In genomic region chr7:41437257-41438196, GRCh38 we compare ENCODE assay signal across 13 cellular contexts.
DNase-seq lines count a peak whose midpoint lies in the region; ATAC-seq and TF ChIP-seq lines count a peak whose summit lies in the region.
"Had no signal": no experiment of that assay in that cellular context is flagged by ENCODE, and none has a peak within 500 bp of the region (broad histone marks: within the 10 kb centered on the region; RNA-seq: fewer than 3 reads in every experiment).

No MANE protein-coding gene starts in this region.

- POLR2A ChIA-PET in MCF 10A (lab: Yijun Ruan, JAX), result interaction anchor here (0.5 to 2.6 kb wide), 3 partner anchors 12 to 40 kb away, joined by 3 to 11 read pairs (median 4); no protein-coding TSS in a partner anchor
- POLR2A ChIA-PET in activated CD4-positive, alpha-beta T cell treated with anti-CD3 and anti-CD28 coated beads for 36 hours (lab: Charles Lee), result no interaction called here

- H3K27me3 ChIP-seq in breast epithelium (no peaks in the 10 kb centered on the region), subcutaneous abdominal adipose tissue (ENCODE audit: control insufficient read depth in 5 of 5, insufficient read depth in 4 of 5, low read length in 5 of 5) (no peaks in the 10 kb centered on the region)

- H3K9ac ChIP-seq in subcutaneous abdominal adipose tissue (ENCODE audit: low read length in 5 of 5), result peak overlapping the region in 1 of 5 donors; percentile 22

- no peak overlapping the region for H3K27ac ChIP-seq in breast epithelium
- H3K27ac ChIP-seq in subcutaneous abdominal adipose tissue (ENCODE audit: low read depth, low read length), result peak overlapping the region; percentile 51
- H3K27ac ChIP-seq: lower lobe of right lung had no signal

- H3K4me1 Mint-ChIP-seq in MCF 10A (ENCODE audit: insufficient read depth, unreplicated experiment), result peaks cover 17% of the 10 kb centered on the region
- H3K4me1 Mint-ChIP-seq in activated CD4-positive, alpha-beta T cell treated with anti-CD3 and anti-CD28 coated beads for 36 hours, result no peaks in the 10 kb centered on the region
- H3K4me1 Mint-ChIP-seq: stimulated activated naive CD8-positive, alpha-beta T cell treated with anti-CD3 and anti-CD28 coated beads, Interleukin-15, amount 100 ng/mL, for 72 hours had no signal

- no TSS peak for BruUV-seq in MCF 10A (replicated peaks; lab: Mats Ljungman, UMichigan)

- H3K9me3 ChIP-seq in breast epithelium, result no peaks in the 10 kb centered on the region
- H3K9me3 ChIP-seq in subcutaneous abdominal adipose tissue (ENCODE audit: control insufficient read depth in 5 of 5, low read length in 5 of 5), result peaks cover 0 to 4% (median 0%) of the 10 kb centered on the region in 5 donors
- H3K9me3 ChIP-seq: lower lobe of right lung had no signal

- ATAC-seq in activated CD4-positive, alpha-beta T cell treated with anti-CD3 and anti-CD28 coated beads for 36 hours, result no peak
- no peak for ATAC-seq in HG02798 (IDR thresholded peaks at IDR 0.05; ENCODE audit: poor library complexity, unreplicated experiment)
- ATAC-seq: stimulated activated naive CD8-positive, alpha-beta T cell treated with anti-CD3 and anti-CD28 coated beads, Interleukin-15, amount 100 ng/mL, for 72 hours had no signal

- no peak overlapping the region for H3K4me3 Mint-ChIP-seq in MCF 10A (ENCODE audit: unreplicated experiment)
- no peak overlapping the region for H3K4me3 Mint-ChIP-seq in activated CD4-positive, alpha-beta T cell treated with anti-CD3 and anti-CD28 coated beads for 36 hours
- H3K4me3 Mint-ChIP-seq: dendritic cell treated with granulocyte-macrophage colony-stimulating factor and Interleukin-4, amounts not matched to agents 40 ng/mL and 50 ng/mL, for 4 days; stimulated activated naive CD8-positive, alpha-beta T cell treated with anti-CD3 and anti-CD28 coated beads, Interleukin-15, amount 100 ng/mL, for 72 hours had no signal

- no peaks in the 10 kb centered on the region for H3K27me3 Mint-ChIP-seq in MCF 10A (ENCODE audit: insufficient read depth, unreplicated experiment)
- H3K27me3 Mint-ChIP-seq in activated CD4-positive, alpha-beta T cell treated with anti-CD3 and anti-CD28 coated beads for 36 hours, result no peaks in the 10 kb centered on the region
- H3K27me3 Mint-ChIP-seq: dendritic cell treated with granulocyte-macrophage colony-stimulating factor and Interleukin-4, amounts not matched to agents 40 ng/mL and 50 ng/mL, for 4 days; stimulated activated naive CD8-positive, alpha-beta T cell treated with anti-CD3 and anti-CD28 coated beads, Interleukin-15, amount 100 ng/mL, for 72 hours had no signal

- H3K4me1 ChIP-seq in breast epithelium (no peaks in the 10 kb centered on the region), subcutaneous abdominal adipose tissue (ENCODE audit: control insufficient read depth in 5 of 5, insufficient read depth in 5 of 5, low read length in 5 of 5) (peaks cover 0 to 31% (median 20%) of the 10 kb centered on the region in 5 donors)
- H3K4me1 ChIP-seq: lower lobe of right lung had no signal

- no peaks in the 10 kb centered on the region for H3K36me3 Mint-ChIP-seq in MCF 10A (ENCODE audit: insufficient read depth, unreplicated experiment)
- H3K36me3 Mint-ChIP-seq in activated CD4-positive, alpha-beta T cell treated with anti-CD3 and anti-CD28 coated beads for 36 hours (ENCODE audit: low read depth), result no peaks in the 10 kb centered on the region

- no peak for TF ChIP-seq POLR2A in breast epithelium (IDR thresholded peaks at IDR 0.05)

- CTCF ChIA-PET in MCF 10A (lab: Yijun Ruan, JAX), result interaction anchor here (0.6 kb wide), 1 partner anchor 265 kb away, joined by 4 read pairs; no protein-coding TSS in a partner anchor
- CTCF ChIA-PET in activated CD4-positive, alpha-beta T cell treated with anti-CD3 and anti-CD28 coated beads for 36 hours (lab: Charles Lee), result no interaction called here

- TF ChIP-seq CTCF in MCF 10A (IDR thresholded peaks at IDR 0.05; ENCODE audit: unreplicated experiment), result no peak
- TF ChIP-seq CTCF in breast epithelium (IDR thresholded peaks at IDR 0.05), result no peak
- TF ChIP-seq CTCF in epithelial cell of esophagus (IDR thresholded peaks at IDR 0.05; ENCODE audit: insufficient read depth, low read depth, low read length, missing control alignments), result no peak

- H3K36me3 ChIP-seq in breast epithelium, result no peaks in the 10 kb centered on the region
- no peaks in the 10 kb centered on the region for H3K36me3 ChIP-seq in subcutaneous abdominal adipose tissue (ENCODE audit: control insufficient read depth in 5 of 5, insufficient read depth in 5 of 5, low read length in 5 of 5)
- H3K36me3 ChIP-seq: lower lobe of right lung had no signal

- H3K9me3 Mint-ChIP-seq in MCF 10A (ENCODE audit: unreplicated experiment), result peaks cover 6% of the 10 kb centered on the region
- peaks cover 12% of the 10 kb centered on the region for H3K9me3 Mint-ChIP-seq in activated CD4-positive, alpha-beta T cell treated with anti-CD3 and anti-CD28 coated beads for 36 hours (ENCODE audit: low read depth)
- H3K9me3 Mint-ChIP-seq: dendritic cell treated with granulocyte-macrophage colony-stimulating factor and Interleukin-4, amounts not matched to agents 40 ng/mL and 50 ng/mL, for 4 days had no signal

- H3K4me3 ChIP-seq in breast epithelium, result no peak overlapping the region
- no peak overlapping the region for H3K4me3 ChIP-seq in epithelial cell of esophagus (ENCODE audit: low read length)
- no peak overlapping the region for H3K4me3 ChIP-seq in subcutaneous abdominal adipose tissue (ENCODE audit: low read depth in 1 of 5, low read length in 5 of 5)
- H3K4me3 ChIP-seq: lower lobe of right lung had no signal

- intact Hi-C loops in MCF 10A (cut with micrococcal nuclease), result no loop called here
- intact Hi-C loops in breast epithelium (cut with DNase I; ENCODE audit: low total_unique reads), result no loop called here
- intact Hi-C loops in activated CD4-positive, alpha-beta T cell treated with anti-CD3 and anti-CD28 coated beads for 36 hours (cut with DNase I, micrococcal nuclease), result no loop called here

- H3K27ac Mint-ChIP-seq in MCF 10A (ENCODE audit: low read depth, unreplicated experiment), result no peak overlapping the region
- H3K27ac Mint-ChIP-seq in activated CD4-positive, alpha-beta T cell treated with anti-CD3 and anti-CD28 coated beads for 36 hours, result no peak overlapping the region
- H3K27ac Mint-ChIP-seq: dendritic cell treated with granulocyte-macrophage colony-stimulating factor and Interleukin-4, amounts not matched to agents 40 ng/mL and 50 ng/mL, for 4 days; stimulated activated naive CD8-positive, alpha-beta T cell treated with anti-CD3 and anti-CD28 coated beads, Interleukin-15, amount 100 ng/mL, for 72 hours had no signal

- DNase-seq in MCF 10A (ENCODE audit: unreplicated experiment) (peak; percentile 57), breast epithelium (ENCODE audit: low spot score in 2 of 2) (no peak), NCI-H226 (peak; percentile 78), epithelial cell of esophagus (ENCODE audit: low read depth) (peak; percentile 59)
- DNase-seq in activated effector memory CD4-positive, alpha-beta T cell treated with Interleukin-2 at 50 U/mL for 16 hours, result no peak
- DNase-seq in activated CD4-positive, alpha-beta T cell treated with anti-CD3 and anti-CD28 coated beads for 36 hours, result no peak
- DNase-seq: H7; lower lobe of right lung; NCI-H146; stimulated activated naive CD8-positive, alpha-beta T cell treated with anti-CD3 and anti-CD28 coated beads, Interleukin-15, amount 100 ng/mL, for 72 hours had no signal

Comparison
In these comparisons a context has a peak if more than half of its experiments do, and no peak if none do; other contexts are left out.
1. DNase-seq: peak in MCF 10A (single experiment), NCI-H226 (single experiment) and epithelial cell of esophagus (single experiment); none in breast epithelium (0 of 2), activated effector memory CD4-positive, alpha-beta T cell treated with Interleukin-2 at 50 U/mL for 16 hours (single experiment) and activated CD4-positive, alpha-beta T cell treated with anti-CD3 and anti-CD28 coated beads for 36 hours (single experiment).